In genomic region chr10:63492317-63492690, GRCh38 we compare ENCODE assay signal across 1 cellular context.
TF ChIP-seq lines count a peak whose summit lies in the region.

No MANE protein-coding gene starts in this region.

TF ChIP-seq in HEK293, 187 proteins besides CTCF, POLR2A, EP300 and RAD21 (continued from another document):
- TF ChIP-seq ZNF449 (tag by site-specific recombination; IDR thresholded peaks at IDR 0.05): 0 out of 2 replicates have a peak, but pooled peaks have one; percentile 31
